In genomic region chr9:87527211-87527916, GRCh38 we compare ENCODE assay signal across 13 cellular contexts.
"Had no signal": no experiment of that assay in that cellular context is flagged by ENCODE, and none has a peak within 500 bp of the region (broad histone marks: within the 10 kb centered on the region; RNA-seq: fewer than 3 reads in every experiment).

No MANE protein-coding gene starts in this region.

- H3K9me3 ChIP-seq: esophagus squamous epithelium, tibial nerve had no signal

- ATAC-seq: stimulated activated effector memory CD8-positive, alpha-beta T cell treated with anti-CD3 and anti-CD28 coated beads, Interleukin-12 subunit alpha, Interleukin-12 subunit beta, amount 100 ng/mL, for 72 hours had no signal

- H3K27ac Mint-ChIP-seq: activated naive CD8-positive, alpha-beta T cell treated with anti-CD3 and anti-CD28 coated beads for 36 hours; memory B cell; stimulated activated effector memory CD8-positive, alpha-beta T cell treated with anti-CD3 and anti-CD28 coated beads, Interleukin-12 subunit alpha, Interleukin-12 subunit beta, amount 100 ng/mL, for 72 hours had no signal

- H3K36me3 ChIP-seq: brain microvascular endothelial cell, esophagus squamous epithelium, tibial nerve had no signal

- H3K4me1 Mint-ChIP-seq: activated naive CD8-positive, alpha-beta T cell treated with anti-CD3 and anti-CD28 coated beads for 36 hours; memory B cell; stimulated activated effector memory CD8-positive, alpha-beta T cell treated with anti-CD3 and anti-CD28 coated beads, Interleukin-12 subunit alpha, Interleukin-12 subunit beta, amount 100 ng/mL, for 72 hours had no signal

- DNase-seq: activated CD4-positive, alpha-beta T cell treated with anti-CD3 and anti-CD28 coated beads, Interleukin-2, amount 50 U/mL, for 1 hour; activated gamma-delta T cell treated with Interleukin-2 at 50 U/mL for 16 hours; activated naive CD8-positive, alpha-beta T cell treated with anti-CD3 and anti-CD28 coated beads for 36 hours; activated T-cell treated with anti-CD3 and anti-CD28 coated beads, Interleukin-2, amount 50 U/mL, for 48 hours; brain microvascular endothelial cell; esophagus squamous epithelium; foreskin fibroblast; T-helper 2 cell had no signal

- H3K4me3 Mint-ChIP-seq: activated naive CD8-positive, alpha-beta T cell treated with anti-CD3 and anti-CD28 coated beads for 36 hours; memory B cell; nephron; stimulated activated effector memory CD8-positive, alpha-beta T cell treated with anti-CD3 and anti-CD28 coated beads, Interleukin-12 subunit alpha, Interleukin-12 subunit beta, amount 100 ng/mL, for 72 hours had no signal

- H3K27me3 ChIP-seq: brain microvascular endothelial cell, esophagus squamous epithelium, tibial nerve had no signal

- H3K27ac ChIP-seq: brain microvascular endothelial cell, esophagus squamous epithelium, tibial nerve had no signal

- H3K9me3 Mint-ChIP-seq: activated naive CD8-positive, alpha-beta T cell treated with anti-CD3 and anti-CD28 coated beads for 36 hours; nephron; stimulated activated effector memory CD8-positive, alpha-beta T cell treated with anti-CD3 and anti-CD28 coated beads, Interleukin-12 subunit alpha, Interleukin-12 subunit beta, amount 100 ng/mL, for 72 hours had no signal

- H3K27me3 Mint-ChIP-seq: activated naive CD8-positive, alpha-beta T cell treated with anti-CD3 and anti-CD28 coated beads for 36 hours; memory B cell had no signal

- H3K36me3 Mint-ChIP-seq: activated naive CD8-positive, alpha-beta T cell treated with anti-CD3 and anti-CD28 coated beads for 36 hours; memory B cell; stimulated activated effector memory CD8-positive, alpha-beta T cell treated with anti-CD3 and anti-CD28 coated beads, Interleukin-12 subunit alpha, Interleukin-12 subunit beta, amount 100 ng/mL, for 72 hours had no signal

- H3K4me3 ChIP-seq: esophagus squamous epithelium, smooth muscle cell, tibial nerve had no signal
